12 cellular contexts compared by ENCODE assay signal in the genomic region with DNA sequence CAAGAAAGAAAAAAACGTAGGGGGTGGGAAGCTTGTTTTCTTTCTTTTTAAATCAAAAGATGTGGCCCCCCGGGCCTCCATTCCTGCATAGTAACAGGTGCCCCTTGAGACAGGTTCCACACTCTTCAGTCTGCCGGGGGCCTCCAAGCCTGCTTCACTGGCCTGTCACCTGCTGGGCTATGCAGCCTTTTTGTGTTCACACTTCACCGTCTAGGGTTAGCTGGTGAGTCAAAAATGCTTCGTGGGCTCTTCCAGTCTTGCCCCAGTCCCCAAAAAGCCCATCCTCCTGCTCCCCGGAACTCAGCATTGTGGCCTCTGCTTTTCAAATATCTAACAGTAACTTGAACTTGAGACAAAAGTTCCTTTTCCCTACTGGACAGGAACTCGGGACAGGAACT.
DNase-seq lines count a peak whose midpoint lies in the region; ATAC-seq and TF ChIP-seq lines count a peak whose summit lies in the region.
"Had no signal": no experiment of that assay in that cellular context is flagged by ENCODE, and none has a peak within 500 bp of the region (broad histone marks: within the 10 kb centered on the region; RNA-seq: fewer than 3 reads in every experiment).

No MANE protein-coding gene starts in this region.

- intact Hi-C loops in activated naive CD4-positive, alpha-beta T cell treated with anti-CD3 and anti-CD28 coated beads for 36 hours (cut with micrococcal nuclease), result loop anchor here (1.0 to 10.0 kb wide), 8 partner anchors 20 to 623 kb away; partner anchors contain the start of genes CAPG, PTCD3, SH2D6 and USP39
- intact Hi-C loops in breast epithelium (cut with DNase I; ENCODE audit: low total_unique reads) (no loop called here), upper lobe of right lung (cut with DNase I) (no loop called here)

- CTCF ChIA-PET in activated naive CD4-positive, alpha-beta T cell treated with anti-CD3 and anti-CD28 coated beads for 36 hours (lab: Charles Lee), result interaction anchor here (0.9 to 6.9 kb wide), 4 partner anchors 148 to 210 kb away, joined by 3 to 80 read pairs (median 6); partner anchors contain the start of gene ST3GAL5

- no peak overlapping the region for H3K4me3 Mint-ChIP-seq in activated naive CD4-positive, alpha-beta T cell treated with anti-CD3 and anti-CD28 coated beads for 36 hours
- H3K4me3 Mint-ChIP-seq in naive B cell, result peak overlapping the region in 7 of 8 donors; percentile 65 to 94 (median 78)

- peak overlapping the region; percentile 86 to 94 for H3K27ac ChIP-seq in breast epithelium
- peak overlapping the region; percentile 91 for H3K27ac ChIP-seq in upper lobe of right lung

- no peaks in the 10 kb centered on the region for H3K27me3 Mint-ChIP-seq in activated naive CD4-positive, alpha-beta T cell treated with anti-CD3 and anti-CD28 coated beads for 36 hours (ENCODE audit: low read depth)
- H3K27me3 Mint-ChIP-seq in naive B cell, result no peaks in the 10 kb centered on the region

- H3K4me1 ChIP-seq in breast epithelium (peaks cover 0 to 7% of the 10 kb centered on the region in 2 donors), upper lobe of right lung (peaks cover 54% of the 10 kb centered on the region)
- H3K4me1 ChIP-seq: BE2C had no signal

- TF ChIP-seq CTCF in breast epithelium (IDR thresholded peaks at IDR 0.05), result no peak
- TF ChIP-seq CTCF in upper lobe of right lung (IDR thresholded peaks at IDR 0.05), result no peak

- H3K4me3 ChIP-seq in breast epithelium, result no peak overlapping the region
- no peak overlapping the region for H3K4me3 ChIP-seq in upper lobe of right lung
- H3K4me3 ChIP-seq: lung, SJCRH30 had no signal

- H3K9me3 ChIP-seq in breast epithelium, result no peaks in the 10 kb centered on the region
- H3K9me3 ChIP-seq in upper lobe of right lung, result no peaks in the 10 kb centered on the region
- H3K9me3 ChIP-seq: BE2C, SJCRH30 had no signal

- peaks cover 68% of the 10 kb centered on the region for H3K36me3 Mint-ChIP-seq in activated naive CD4-positive, alpha-beta T cell treated with anti-CD3 and anti-CD28 coated beads for 36 hours (ENCODE audit: low read depth)
- peaks cover 5 to 13% of the 10 kb centered on the region in 2 donors for H3K36me3 Mint-ChIP-seq in naive B cell

- no peaks in the 10 kb centered on the region for H3K27me3 ChIP-seq in breast epithelium
- no peaks in the 10 kb centered on the region for H3K27me3 ChIP-seq in upper lobe of right lung
- H3K27me3 ChIP-seq: BE2C, SJCRH30 had no signal

- peaks cover 93% of the 10 kb centered on the region for H3K4me1 Mint-ChIP-seq in activated naive CD4-positive, alpha-beta T cell treated with anti-CD3 and anti-CD28 coated beads for 36 hours (ENCODE audit: low read depth)
- H3K4me1 Mint-ChIP-seq in naive B cell, result peaks cover 53 to 78% (median 57%) of the 10 kb centered on the region in 3 donors

- H3K27ac Mint-ChIP-seq in activated naive CD4-positive, alpha-beta T cell treated with anti-CD3 and anti-CD28 coated beads for 36 hours, result peak overlapping the region; percentile 95
- H3K27ac Mint-ChIP-seq in naive B cell, result peak overlapping the region; percentile 96 to 100 (median 99)

- DNase-seq in activated naive CD4-positive, alpha-beta T cell treated with anti-CD3 and anti-CD28 coated beads for 36 hours, result peak; percentile 40
- no peak for DNase-seq in activated naive CD4-positive, alpha-beta T cell (lab: John Stamatoyannopoulos, UW)
- DNase-seq in breast epithelium (ENCODE audit: low spot score in 2 of 2) (no peak), naive B cell (no peak), upper lobe of right lung (no peak), GM03348 (ENCODE audit: low spot score) (no peak), AG08396 (ENCODE audit: low spot score) (no peak)
- DNase-seq: BE2C, cerebellar nuclear complex, SJCRH30 had no signal

- no peak for TF ChIP-seq POLR2A in breast epithelium (IDR thresholded peaks at IDR 0.05)

- H3K36me3 ChIP-seq in breast epithelium, result peaks cover 7% of the 10 kb centered on the region
- peaks cover 21% of the 10 kb centered on the region for H3K36me3 ChIP-seq in upper lobe of right lung

- ATAC-seq in naive B cell (ENCODE audit: low read depth in 2 of 2) (no peak), upper lobe of right lung (no peak), HG03432 (IDR thresholded peaks at IDR 0.05; ENCODE audit: unreplicated experiment) (no peak)

- H3K9me3 Mint-ChIP-seq in activated naive CD4-positive, alpha-beta T cell treated with anti-CD3 and anti-CD28 coated beads for 36 hours, result no peaks in the 10 kb centered on the region
- H3K9me3 Mint-ChIP-seq in naive B cell, result peaks cover 0 to 1% (median 0%) of the 10 kb centered on the region in 7 donors
